In the genomic region with DNA sequence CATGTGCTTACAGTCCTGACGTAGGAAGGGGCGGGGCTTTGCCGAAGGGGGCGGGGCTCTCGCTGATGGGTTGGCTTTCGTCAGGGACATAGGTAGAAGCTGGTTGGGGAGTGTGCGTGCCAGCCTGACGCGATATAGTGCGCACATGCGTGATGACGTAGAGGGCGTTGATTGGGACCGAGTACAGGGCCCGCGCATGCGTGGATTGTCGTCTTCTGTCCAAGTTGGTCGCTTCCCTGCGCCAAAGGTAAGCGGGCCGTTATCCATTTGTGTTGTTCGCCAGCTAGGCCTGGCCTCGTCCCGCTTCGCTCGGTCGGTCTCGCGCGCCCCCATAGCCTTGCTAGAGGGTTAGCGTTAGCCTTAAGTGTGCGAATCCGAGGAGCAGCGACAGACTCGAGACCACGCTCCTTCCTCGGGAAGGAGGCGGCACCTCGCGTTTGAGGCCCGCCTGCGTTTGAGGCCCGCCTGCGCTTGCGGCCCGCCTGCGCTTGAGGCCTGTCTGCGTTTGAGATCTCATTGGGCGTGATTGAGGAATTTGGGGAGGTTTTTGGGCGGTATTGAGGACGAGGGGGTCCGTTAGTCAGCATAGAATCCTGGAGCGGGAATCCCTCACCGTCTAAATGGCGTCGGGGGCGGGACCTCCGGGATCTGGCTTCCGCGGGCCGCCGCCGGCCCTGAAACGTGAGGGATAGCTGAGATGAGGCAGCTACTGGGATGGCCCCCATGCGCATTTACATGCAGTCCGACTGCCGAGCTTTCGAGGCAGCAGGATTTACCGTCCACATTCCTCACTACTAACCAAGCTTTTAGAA, we compare ENCODE assay signal across 1 cellular context.
TF ChIP-seq lines count a peak whose summit lies in the region.

A gene (plus strand): TSS at position 197 of the 812 bp plus-strand sequence. CDS start 710 bp downstream, outside the sequence.

TF ChIP-seq in K562, 482 proteins besides CTCF, POLR2A, EP300 and RAD21 (continued from another document and continues in another):
- TF ChIP-seq, protein P1, sequence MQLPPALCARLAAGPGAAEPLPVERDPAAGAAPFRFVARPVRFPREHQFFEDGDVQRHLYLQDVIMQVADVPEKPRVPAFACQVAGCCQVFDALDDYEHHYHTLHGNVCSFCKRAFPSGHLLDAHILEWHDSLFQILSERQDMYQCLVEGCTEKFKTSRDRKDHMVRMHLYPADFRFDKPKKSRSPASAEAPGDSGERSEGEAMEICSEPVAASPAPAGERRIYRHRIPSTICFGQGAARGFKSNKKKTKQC (CRISPR knock-in tag; IDR thresholded peaks at IDR 0.05): no peak; the same call in 1 of the 2 replicates
- TF ChIP-seq KLF13 (tag; IDR thresholded peaks at IDR 0.05; ENCODE audit: borderline replicate concordance, low read depth): peak; percentile 14; the same call in 1 of the 2 replicates
- TF ChIP-seq POLR3G (IDR thresholded peaks at IDR 0.05; ENCODE audit: extremely low read depth, insufficient read length, insufficient replicate concordance): no peak
- no peak for TF ChIP-seq NFATC3 (IDR thresholded peaks at IDR 0.05)
- TF ChIP-seq ZKSCAN1 (IDR thresholded peaks at IDR 0.05; ENCODE audit: low read depth, low read length): no peak
- TF ChIP-seq ZNF668 (CRISPR knock-in tag; IDR thresholded peaks at IDR 0.05): no peak
- TF ChIP-seq, protein P2, sequence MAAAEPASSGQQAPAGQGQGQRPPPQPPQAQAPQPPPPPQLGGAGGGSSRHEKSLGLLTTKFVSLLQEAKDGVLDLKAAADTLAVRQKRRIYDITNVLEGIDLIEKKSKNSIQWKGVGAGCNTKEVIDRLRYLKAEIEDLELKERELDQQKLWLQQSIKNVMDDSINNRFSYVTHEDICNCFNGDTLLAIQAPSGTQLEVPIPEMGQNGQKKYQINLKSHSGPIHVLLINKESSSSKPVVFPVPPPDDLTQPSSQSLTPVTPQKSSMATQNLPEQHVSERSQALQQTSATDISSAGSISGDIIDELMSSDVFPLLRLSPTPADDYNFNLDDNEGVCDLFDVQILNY (CRISPR knock-in tag; IDR thresholded peaks at IDR 0.05): no peak
- TF ChIP-seq ZNF253 (CRISPR knock-in tag; conservative IDR thresholded peaks at IDR 0.05): no peak
- TF ChIP-seq ZKSCAN8 (CRISPR knock-in tag; IDR thresholded peaks at IDR 0.05): no peak
- TF ChIP-seq SRSF7 (optimal IDR thresholded peaks at IDR 0.05; ENCODE audit: low read depth, low read length): no peak
- TF ChIP-seq, protein P3, sequence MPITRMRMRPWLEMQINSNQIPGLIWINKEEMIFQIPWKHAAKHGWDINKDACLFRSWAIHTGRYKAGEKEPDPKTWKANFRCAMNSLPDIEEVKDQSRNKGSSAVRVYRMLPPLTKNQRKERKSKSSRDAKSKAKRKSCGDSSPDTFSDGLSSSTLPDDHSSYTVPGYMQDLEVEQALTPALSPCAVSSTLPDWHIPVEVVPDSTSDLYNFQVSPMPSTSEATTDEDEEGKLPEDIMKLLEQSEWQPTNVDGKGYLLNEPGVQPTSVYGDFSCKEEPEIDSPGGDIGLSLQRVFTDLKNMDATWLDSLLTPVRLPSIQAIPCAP (CRISPR knock-in tag; IDR thresholded peaks at IDR 0.05; ENCODE audit: borderline replicate concordance): no peak
- TF ChIP-seq ILF3 (IDR thresholded peaks at IDR 0.05; ENCODE audit: borderline replicate concordance): no peak
- TF ChIP-seq, protein P4, sequence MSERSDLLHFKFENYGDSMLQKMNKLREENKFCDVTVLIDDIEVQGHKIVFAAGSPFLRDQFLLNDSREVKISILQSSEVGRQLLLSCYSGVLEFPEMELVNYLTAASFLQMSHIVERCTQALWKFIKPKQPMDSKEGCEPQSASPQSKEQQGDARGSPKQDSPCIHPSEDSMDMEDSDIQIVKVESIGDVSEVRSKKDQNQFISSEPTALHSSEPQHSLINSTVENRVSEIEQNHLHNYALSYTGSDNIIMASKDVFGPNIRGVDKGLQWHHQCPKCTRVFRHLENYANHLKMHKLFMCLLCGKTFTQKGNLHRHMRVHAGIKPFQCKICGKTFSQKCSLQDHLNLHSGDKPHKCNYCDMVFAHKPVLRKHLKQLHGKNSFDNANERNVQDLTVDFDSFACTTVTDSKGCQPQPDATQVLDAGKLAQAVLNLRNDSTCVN (CRISPR knock-in tag; IDR thresholded peaks at IDR 0.05): no peak
- peak; percentile 37; the same call in 1 of the 2 replicates for TF ChIP-seq GTF2E2 (tag; IDR thresholded peaks at IDR 0.05)
- TF ChIP-seq MEIS2 (IDR thresholded peaks at IDR 0.05; ENCODE audit: partially characterized antibody): peak; percentile 85
- TF ChIP-seq, protein P5, sequence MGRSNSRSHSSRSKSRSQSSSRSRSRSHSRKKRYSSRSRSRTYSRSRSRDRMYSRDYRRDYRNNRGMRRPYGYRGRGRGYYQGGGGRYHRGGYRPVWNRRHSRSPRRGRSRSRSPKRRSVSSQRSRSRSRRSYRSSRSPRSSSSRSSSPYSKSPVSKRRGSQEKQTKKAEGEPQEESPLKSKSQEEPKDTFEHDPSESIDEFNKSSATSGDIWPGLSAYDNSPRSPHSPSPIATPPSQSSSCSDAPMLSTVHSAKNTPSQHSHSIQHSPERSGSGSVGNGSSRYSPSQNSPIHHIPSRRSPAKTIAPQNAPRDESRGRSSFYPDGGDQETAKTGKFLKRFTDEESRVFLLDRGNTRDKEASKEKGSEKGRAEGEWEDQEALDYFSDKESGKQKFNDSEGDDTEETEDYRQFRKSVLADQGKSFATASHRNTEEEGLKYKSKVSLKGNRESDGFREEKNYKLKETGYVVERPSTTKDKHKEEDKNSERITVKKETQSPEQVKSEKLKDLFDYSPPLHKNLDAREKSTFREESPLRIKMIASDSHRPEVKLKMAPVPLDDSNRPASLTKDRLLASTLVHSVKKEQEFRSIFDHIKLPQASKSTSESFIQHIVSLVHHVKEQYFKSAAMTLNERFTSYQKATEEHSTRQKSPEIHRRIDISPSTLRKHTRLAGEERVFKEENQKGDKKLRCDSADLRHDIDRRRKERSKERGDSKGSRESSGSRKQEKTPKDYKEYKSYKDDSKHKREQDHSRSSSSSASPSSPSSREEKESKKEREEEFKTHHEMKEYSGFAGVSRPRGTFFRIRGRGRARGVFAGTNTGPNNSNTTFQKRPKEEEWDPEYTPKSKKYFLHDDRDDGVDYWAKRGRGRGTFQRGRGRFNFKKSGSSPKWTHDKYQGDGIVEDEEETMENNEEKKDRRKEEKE (IDR thresholded peaks at IDR 0.05; ENCODE audit: borderline replicate concordance in 1 of 2, control insufficient read depth in 1 of 2, low read depth in 2 of 2, low read length in 1 of 2): no peak
- no peak for TF ChIP-seq ZNF408 (CRISPR knock-in tag; IDR thresholded peaks at IDR 0.05; ENCODE audit: low read depth)
- no peak; the same call in 1 of the 2 replicates for TF ChIP-seq SMARCE1 (IDR thresholded peaks at IDR 0.05)
- no peak for TF ChIP-seq TBP (optimal IDR thresholded peaks at IDR 0.05; ENCODE audit: low read depth, low read length)
- TF ChIP-seq HOXB6 (CRISPR knock-in tag; IDR thresholded peaks at IDR 0.05; ENCODE audit: borderline replicate concordance): no peak
- no peak for TF ChIP-seq ZNF644 (tag; IDR thresholded peaks at IDR 0.05; ENCODE audit: low read depth)
- TF ChIP-seq, protein P6, sequence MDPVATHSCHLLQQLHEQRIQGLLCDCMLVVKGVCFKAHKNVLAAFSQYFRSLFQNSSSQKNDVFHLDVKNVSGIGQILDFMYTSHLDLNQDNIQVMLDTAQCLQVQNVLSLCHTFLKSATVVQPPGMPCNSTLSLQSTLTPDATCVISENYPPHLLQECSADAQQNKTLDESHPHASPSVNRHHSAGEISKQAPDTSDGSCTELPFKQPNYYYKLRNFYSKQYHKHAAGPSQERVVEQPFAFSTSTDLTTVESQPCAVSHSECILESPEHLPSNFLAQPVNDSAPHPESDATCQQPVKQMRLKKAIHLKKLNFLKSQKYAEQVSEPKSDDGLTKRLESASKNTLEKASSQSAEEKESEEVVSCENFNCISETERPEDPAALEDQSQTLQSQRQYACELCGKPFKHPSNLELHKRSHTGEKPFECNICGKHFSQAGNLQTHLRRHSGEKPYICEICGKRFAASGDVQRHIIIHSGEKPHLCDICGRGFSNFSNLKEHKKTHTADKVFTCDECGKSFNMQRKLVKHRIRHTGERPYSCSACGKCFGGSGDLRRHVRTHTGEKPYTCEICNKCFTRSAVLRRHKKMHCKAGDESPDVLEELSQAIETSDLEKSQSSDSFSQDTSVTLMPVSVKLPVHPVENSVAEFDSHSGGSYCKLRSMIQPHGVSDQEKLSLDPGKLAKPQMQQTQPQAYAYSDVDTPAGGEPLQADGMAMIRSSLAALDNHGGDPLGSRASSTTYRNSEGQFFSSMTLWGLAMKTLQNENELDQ (CRISPR knock-in tag; IDR thresholded peaks at IDR 0.05; ENCODE audit: borderline replicate concordance): no peak
- TF ChIP-seq, protein P7, sequence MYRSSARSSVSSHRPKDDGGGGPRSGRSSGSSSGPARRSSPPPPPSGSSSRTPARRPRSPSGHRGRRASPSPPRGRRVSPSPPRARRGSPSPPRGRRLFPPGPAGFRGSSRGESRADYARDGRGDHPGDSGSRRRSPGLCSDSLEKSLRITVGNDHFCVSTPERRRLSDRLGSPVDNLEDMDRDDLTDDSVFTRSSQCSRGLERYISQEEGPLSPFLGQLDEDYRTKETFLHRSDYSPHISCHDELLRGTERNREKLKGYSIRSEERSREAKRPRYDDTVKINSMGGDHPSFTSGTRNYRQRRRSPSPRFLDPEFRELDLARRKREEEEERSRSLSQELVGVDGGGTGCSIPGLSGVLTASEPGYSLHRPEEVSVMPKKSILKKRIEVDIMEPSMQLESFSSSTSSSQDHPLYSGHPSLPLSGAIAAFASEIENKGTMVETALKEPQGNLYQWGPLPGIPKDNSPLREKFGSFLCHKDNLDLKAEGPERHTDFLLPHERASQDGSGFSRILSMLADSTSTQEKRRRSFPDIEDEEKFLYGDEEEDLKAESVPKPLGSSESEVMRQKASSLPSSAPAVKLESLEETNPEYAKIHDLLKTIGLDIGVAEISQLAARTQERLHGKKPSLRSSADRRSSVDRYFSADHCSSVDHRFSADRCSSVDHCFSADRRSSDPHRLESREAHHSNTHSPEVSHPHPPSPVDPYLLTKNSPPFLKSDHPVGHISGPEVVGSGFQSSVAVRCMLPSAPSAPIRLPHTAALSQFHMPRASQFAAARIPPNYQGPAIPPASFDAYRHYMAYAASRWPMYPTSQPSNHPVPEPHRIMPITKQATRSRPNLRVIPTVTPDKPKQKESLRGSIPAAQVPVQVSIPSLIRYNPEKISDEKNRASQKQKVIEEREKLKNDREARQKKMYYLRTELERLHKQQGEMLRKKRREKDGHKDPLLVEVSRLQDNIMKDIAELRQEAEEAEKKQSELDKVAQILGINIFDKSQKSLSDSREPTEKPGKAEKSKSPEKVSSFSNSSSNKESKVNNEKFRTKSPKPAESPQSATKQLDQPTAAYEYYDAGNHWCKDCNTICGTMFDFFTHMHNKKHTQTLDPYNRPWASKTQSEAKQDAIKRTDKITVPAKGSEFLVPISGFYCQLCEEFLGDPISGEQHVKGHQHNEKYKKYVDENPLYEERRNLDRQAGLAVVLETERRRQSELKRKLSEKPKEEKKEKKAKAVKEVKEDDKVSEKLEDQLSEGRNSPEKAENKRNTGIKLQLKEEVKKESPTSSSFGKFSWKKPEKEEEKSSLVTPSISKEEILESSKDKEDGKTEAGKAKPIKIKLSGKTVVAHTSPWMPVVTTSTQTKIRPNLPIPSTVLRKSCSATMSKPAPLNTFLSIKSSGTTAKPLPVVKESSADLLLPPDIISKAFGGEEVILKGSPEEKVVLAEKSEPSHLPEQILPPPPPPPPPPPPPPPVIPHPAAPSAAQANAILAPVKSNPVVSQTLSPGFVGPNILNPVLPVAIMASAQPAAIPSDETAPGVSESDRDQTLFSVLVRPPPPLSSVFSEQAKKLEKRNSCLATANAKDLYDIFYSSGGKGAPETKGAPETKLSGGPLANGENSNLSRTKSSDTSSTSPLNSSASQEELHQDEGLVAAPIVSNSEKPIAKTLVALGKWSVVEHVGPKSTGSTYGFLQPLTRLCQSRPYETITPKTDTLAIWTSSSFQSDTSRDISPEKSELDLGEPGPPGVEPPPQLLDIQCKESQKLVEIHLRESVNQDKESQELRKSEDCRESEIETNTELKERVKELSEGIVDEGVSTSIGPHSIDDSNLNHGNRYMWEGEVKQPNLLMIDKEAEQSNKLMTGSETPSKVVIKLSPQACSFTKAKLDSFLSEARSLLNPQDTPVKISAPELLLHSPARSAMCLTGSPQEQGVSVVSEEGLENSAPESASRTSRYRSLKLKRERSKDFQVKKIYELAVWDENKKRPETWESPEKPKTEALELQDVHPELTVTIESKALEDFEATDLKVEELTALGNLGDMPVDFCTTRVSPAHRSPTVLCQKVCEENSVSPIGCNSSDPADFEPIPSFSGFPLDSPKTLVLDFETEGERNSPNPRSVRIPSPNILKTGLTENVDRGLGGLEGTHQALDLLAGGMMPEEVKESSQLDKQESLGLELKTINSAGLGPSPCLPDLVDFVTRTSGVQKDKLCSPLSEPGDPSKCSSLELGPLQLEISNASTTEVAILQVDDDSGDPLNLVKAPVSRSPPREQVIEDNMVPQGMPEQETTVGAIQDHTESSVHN (IDR thresholded peaks at IDR 0.05; ENCODE audit: borderline replicate concordance in 1 of 2, low read depth in 1 of 2): no peak
- TF ChIP-seq DIDO1 (tag; IDR thresholded peaks at IDR 0.05; ENCODE audit: low read depth): no peak
- TF ChIP-seq TEAD4 (IDR thresholded peaks at IDR 0.05; ENCODE audit: low read length): no peak
- TF ChIP-seq TEAD4 (CRISPR knock-in tag; IDR thresholded peaks at IDR 0.05; ENCODE audit: borderline replicate concordance): no peak
- TF ChIP-seq SIN3A (IDR thresholded peaks at IDR 0.05; ENCODE audit: borderline replicate concordance in 2 of 2, control insufficient read depth in 1 of 2, low read depth in 2 of 2, low read length in 2 of 2): peak; percentile 17 to 64; a peak in 1 of 4 replicates
- peak; percentile 39 for TF ChIP-seq BRD9 (IDR thresholded peaks at IDR 0.05; ENCODE audit: low read depth, partially characterized antibody)
- no peak for TF ChIP-seq ZNF3 (CRISPR knock-in tag; IDR thresholded peaks at IDR 0.05)
- TF ChIP-seq ZBTB17 (CRISPR knock-in tag; IDR thresholded peaks at IDR 0.05): 0 out of 2 replicates have a peak, but pooled peaks have one; percentile 21
- no peak for TF ChIP-seq MEF2A (IDR thresholded peaks at IDR 0.05; ENCODE audit: control insufficient read depth, low read depth, low read length)
- TF ChIP-seq, protein P8, sequence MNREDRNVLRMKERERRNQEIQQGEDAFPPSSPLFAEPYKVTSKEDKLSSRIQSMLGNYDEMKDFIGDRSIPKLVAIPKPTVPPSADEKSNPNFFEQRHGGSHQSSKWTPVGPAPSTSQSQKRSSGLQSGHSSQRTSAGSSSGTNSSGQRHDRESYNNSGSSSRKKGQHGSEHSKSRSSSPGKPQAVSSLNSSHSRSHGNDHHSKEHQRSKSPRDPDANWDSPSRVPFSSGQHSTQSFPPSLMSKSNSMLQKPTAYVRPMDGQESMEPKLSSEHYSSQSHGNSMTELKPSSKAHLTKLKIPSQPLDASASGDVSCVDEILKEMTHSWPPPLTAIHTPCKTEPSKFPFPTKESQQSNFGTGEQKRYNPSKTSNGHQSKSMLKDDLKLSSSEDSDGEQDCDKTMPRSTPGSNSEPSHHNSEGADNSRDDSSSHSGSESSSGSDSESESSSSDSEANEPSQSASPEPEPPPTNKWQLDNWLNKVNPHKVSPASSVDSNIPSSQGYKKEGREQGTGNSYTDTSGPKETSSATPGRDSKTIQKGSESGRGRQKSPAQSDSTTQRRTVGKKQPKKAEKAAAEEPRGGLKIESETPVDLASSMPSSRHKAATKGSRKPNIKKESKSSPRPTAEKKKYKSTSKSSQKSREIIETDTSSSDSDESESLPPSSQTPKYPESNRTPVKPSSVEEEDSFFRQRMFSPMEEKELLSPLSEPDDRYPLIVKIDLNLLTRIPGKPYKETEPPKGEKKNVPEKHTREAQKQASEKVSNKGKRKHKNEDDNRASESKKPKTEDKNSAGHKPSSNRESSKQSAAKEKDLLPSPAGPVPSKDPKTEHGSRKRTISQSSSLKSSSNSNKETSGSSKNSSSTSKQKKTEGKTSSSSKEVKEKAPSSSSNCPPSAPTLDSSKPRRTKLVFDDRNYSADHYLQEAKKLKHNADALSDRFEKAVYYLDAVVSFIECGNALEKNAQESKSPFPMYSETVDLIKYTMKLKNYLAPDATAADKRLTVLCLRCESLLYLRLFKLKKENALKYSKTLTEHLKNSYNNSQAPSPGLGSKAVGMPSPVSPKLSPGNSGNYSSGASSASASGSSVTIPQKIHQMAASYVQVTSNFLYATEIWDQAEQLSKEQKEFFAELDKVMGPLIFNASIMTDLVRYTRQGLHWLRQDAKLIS (CRISPR knock-in tag; IDR thresholded peaks at IDR 0.05): 0 out of 2 replicates have a peak, but pooled peaks have one; percentile 82
